22 cellular contexts compared by ENCODE assay signal in genomic region chr6:143772110-143772509, GRCh38.
DNase-seq lines count a peak whose midpoint lies in the region; ATAC-seq and TF ChIP-seq lines count a peak whose summit lies in the region.
"Had no signal": no experiment of that assay in that cellular context is flagged by ENCODE, and none has a peak within 500 bp of the region (broad histone marks: within the 10 kb centered on the region; RNA-seq: fewer than 3 reads in every experiment).

No MANE protein-coding gene starts in this region.

- no peak overlapping the region for H3K4me2 ChIP-seq in GM23338

- H3K4me3 Mint-ChIP-seq in GM23338: no peak overlapping the region
- H3K4me3 Mint-ChIP-seq in endothelial cell (ENCODE audit: unreplicated experiment): peak overlapping the region; percentile 44
- H3K4me3 Mint-ChIP-seq: activated naive CD8-positive, alpha-beta T cell treated with anti-CD3 and anti-CD28 coated beads for 36 hours; activated T-cell treated with anti-CD3 and anti-CD28 coated beads, Interleukin-2, amount 50 U/mL, for 24 hours; B cell; stimulated activated naive CD8-positive, alpha-beta T cell treated with anti-CD3 and anti-CD28 coated beads, Interleukin-15, Interleukin-2, amounts not matched to agents 100 ng/mL and 50 ng/mL, for 24 hours had no signal

- H3K4me1 ChIP-seq in GM23338 (ENCODE audit: insufficient read depth) (no peaks in the 10 kb centered on the region), left lung (peaks cover 5 to 10% of the 10 kb centered on the region in 2 donors), stomach (peaks cover 3 to 49% (median 25%) of the 10 kb centered on the region in 4 donors), A673 (ENCODE audit: insufficient read depth, low read length, poor library complexity, severe bottlenecking) (no peaks in the 10 kb centered on the region)

- no peaks in the 10 kb centered on the region for H3K79me2 ChIP-seq in GM23338 (replicated peaks; ENCODE audit: insufficient read depth)

- no TSS peak for BruUV-seq in A673 (replicated peaks; lab: Mats Ljungman, UMichigan)

- H2AFZ ChIP-seq in GM23338: no peak overlapping the region

- H3K27ac Mint-ChIP-seq in GM23338 (no peak overlapping the region), endothelial cell (ENCODE audit: unreplicated experiment) (no peak overlapping the region)
- H3K27ac Mint-ChIP-seq: activated naive CD8-positive, alpha-beta T cell treated with anti-CD3 and anti-CD28 coated beads for 36 hours; activated T-cell treated with anti-CD3 and anti-CD28 coated beads, Interleukin-2, amount 50 U/mL, for 24 hours; B cell; stimulated activated naive CD8-positive, alpha-beta T cell treated with anti-CD3 and anti-CD28 coated beads, Interleukin-15, Interleukin-2, amounts not matched to agents 100 ng/mL and 50 ng/mL, for 24 hours had no signal

- H3K4me1 Mint-ChIP-seq in GM23338 (peaks cover 12% of the 10 kb centered on the region), endothelial cell (ENCODE audit: unreplicated experiment) (no peaks in the 10 kb centered on the region)
- H3K4me1 Mint-ChIP-seq: activated naive CD8-positive, alpha-beta T cell treated with anti-CD3 and anti-CD28 coated beads for 36 hours; B cell had no signal

- H3K9me3 ChIP-seq in left lung (no peaks in the 10 kb centered on the region), stomach (no peaks in the 10 kb centered on the region), A673 (ENCODE audit: low read depth, low read length, poor library complexity, severe bottlenecking) (no peaks in the 10 kb centered on the region)
- H3K9me3 ChIP-seq: neutrophil had no signal

- POLR2A ChIA-PET in A673 (lab: Charles Lee; ENCODE audit: low non-redundant PET): no interaction called here

- H4K20me1 ChIP-seq in GM23338 (replicated peaks; ENCODE audit: insufficient read depth): no peaks in the 10 kb centered on the region

- H3F3A ChIP-seq in GM23338 (replicated peaks; ENCODE audit: low read depth): peaks cover 3% of the 10 kb centered on the region; the same call in 1 of the 2 replicates

- H3K27me3 Mint-ChIP-seq in GM23338 (ENCODE audit: insufficient read depth, low read depth, poor library complexity) (no peaks in the 10 kb centered on the region), endothelial cell (ENCODE audit: unreplicated experiment) (peaks cover 1% of the 10 kb centered on the region)
- H3K27me3 Mint-ChIP-seq: activated naive CD8-positive, alpha-beta T cell treated with anti-CD3 and anti-CD28 coated beads for 36 hours; activated T-cell treated with anti-CD3 and anti-CD28 coated beads, Interleukin-2, amount 50 U/mL, for 24 hours; B cell; stimulated activated naive CD8-positive, alpha-beta T cell treated with anti-CD3 and anti-CD28 coated beads, Interleukin-15, Interleukin-2, amounts not matched to agents 100 ng/mL and 50 ng/mL, for 24 hours had no signal

- H3K9me2 ChIP-seq in GM23338 (ENCODE audit: insufficient read depth): no peaks in the 10 kb centered on the region

- H3K27ac ChIP-seq in GM23338 (ENCODE audit: low read depth) (peak overlapping the region; percentile 59; the same call in 1 of the 2 replicates), left lung (peak overlapping the region in 1 of 2 donors; percentile 36), stomach (peak overlapping the region in 4 of 5 donors; percentile 13 to 80 (median 70)), A673 (ENCODE audit: low read depth, low read length, poor library complexity, severe bottlenecking) (no peak overlapping the region)
- H3K27ac ChIP-seq: brain microvascular endothelial cell, neutrophil had no signal

- TF ChIP-seq CTCF in GM23338 (conservative IDR thresholded peaks at IDR 0.05; ENCODE audit: low read depth in 2 of 2): no peak
- no peak for TF ChIP-seq CTCF in endothelial cell (IDR thresholded peaks at IDR 0.05; ENCODE audit: unreplicated experiment)
- no peak for TF ChIP-seq CTCF in left lung (IDR thresholded peaks at IDR 0.05)
- no peak for TF ChIP-seq CTCF in stomach (IDR thresholded peaks at IDR 0.05)
- TF ChIP-seq CTCF in A673 (conservative IDR thresholded peaks at IDR 0.05; ENCODE audit: low read depth, low read length): no peak

- no peak for DNase-seq in GM23338 (ENCODE audit: low spot score)
- DNase-seq in endothelial cell (ENCODE audit: low spot score): no peak
- no peak for DNase-seq in left lung
- DNase-seq in stomach: no peak
- DNase-seq in RPMI8226: no peak
- no peak for DNase-seq in A673 (ENCODE audit: low spot score)
- DNase-seq in SIG-M5 (lab: John Stamatoyannopoulos, UW): no peak
- DNase-seq: activated CD4-positive, alpha-beta T cell treated with anti-CD3 and anti-CD28 coated beads, Interleukin-2, amount 50 U/mL, for 4 hours; activated naive CD8-positive, alpha-beta T cell treated with anti-CD3 and anti-CD28 coated beads for 36 hours; activated T-cell treated with anti-CD3 and anti-CD28 coated beads, Interleukin-2, amount 50 U/mL, for 24 hours; brain microvascular endothelial cell; Calu3; dermis blood vessel endothelial cell; erythroblast; NCI-H187 treated with DMSO at 0.1 percent for 48 hours; NCI-H446 treated with DMSO at 0.1 percent for 48 hours; NK-92 treated with Interleukin-12 subunit alpha and Interleukin-12 subunit beta, amount 100 ng/mL, for 24 hours; retina had no signal

- intact Hi-C loops in left lung (cut with DNase I) (no loop called here), stomach (cut with DNase I; ENCODE audit: low total_unique reads) (no loop called here), A673 (cut with micrococcal nuclease; ENCODE audit: unreplicated experiment) (no loop called here)

- no peak for TF ChIP-seq EP300 in stomach (IDR thresholded peaks at IDR 0.05)

- H3K4me3 ChIP-seq in GM23338: no peak overlapping the region
- no peak overlapping the region for H3K4me3 ChIP-seq in left lung
- H3K4me3 ChIP-seq in stomach: no peak overlapping the region
- no peak overlapping the region for H3K4me3 ChIP-seq in A673 (ENCODE audit: low read depth, low read length, poor library complexity, severe bottlenecking)

- ATAC-seq in GM23338: no peak
- ATAC-seq in left lung: peak; percentile 24
- no peak for ATAC-seq in HG03457 (IDR thresholded peaks at IDR 0.05; ENCODE audit: unreplicated experiment)

- H3K36me3 Mint-ChIP-seq in GM23338 (ENCODE audit: low read depth) (peaks cover 19% of the 10 kb centered on the region), endothelial cell (ENCODE audit: low read depth, unreplicated experiment) (peaks cover 45% of the 10 kb centered on the region)

- peaks cover 34% of the 10 kb centered on the region for H3K36me3 ChIP-seq in GM23338 (ENCODE audit: insufficient read depth)
- peaks cover 0 to 47% of the 10 kb centered on the region in 2 donors for H3K36me3 ChIP-seq in left lung
- peaks cover 0 to 66% (median 35%) of the 10 kb centered on the region in 4 donors for H3K36me3 ChIP-seq in stomach
- H3K36me3 ChIP-seq in A673 (ENCODE audit: insufficient read depth, low read length, poor library complexity, severe bottlenecking): no peaks in the 10 kb centered on the region

- WGBS in stomach, 5 donors: 57 to 87% (median 76%) methylated on average over 8 of the region's 8 CpGs

- TF ChIP-seq POLR2A in stomach (IDR thresholded peaks at IDR 0.05): no peak

- CTCF ChIA-PET in A673 (lab: Charles Lee): no interaction called here

- H3K27me3 ChIP-seq in GM23338 (ENCODE audit: insufficient read depth) (no peaks in the 10 kb centered on the region), left lung (no peaks in the 10 kb centered on the region), stomach (no peaks in the 10 kb centered on the region), A673 (replicated peaks; ENCODE audit: insufficient read depth, low read depth, low read length, poor library complexity) (no peaks in the 10 kb centered on the region)
- H3K27me3 ChIP-seq: brain microvascular endothelial cell, neutrophil had no signal

- H3K9me3 Mint-ChIP-seq in GM23338 (no peaks in the 10 kb centered on the region), endothelial cell (ENCODE audit: unreplicated experiment) (no peaks in the 10 kb centered on the region)
- H3K9me3 Mint-ChIP-seq: activated naive CD8-positive, alpha-beta T cell treated with anti-CD3 and anti-CD28 coated beads for 36 hours; activated T-cell treated with anti-CD3 and anti-CD28 coated beads, Interleukin-2, amount 50 U/mL, for 24 hours; stimulated activated naive CD8-positive, alpha-beta T cell treated with anti-CD3 and anti-CD28 coated beads, Interleukin-15, Interleukin-2, amounts not matched to agents 100 ng/mL and 50 ng/mL, for 24 hours had no signal

TF ChIP-seq in GM23338, 12 proteins besides CTCF, POLR2A, EP300 and RAD21 (continues in another document):
- TF ChIP-seq EZH2phosphoT487 (IDR thresholded peaks at IDR 0.05; ENCODE audit: unreplicated experiment) (no peak), ZNF331 (CRISPR knock-in tag; IDR thresholded peaks at IDR 0.05; ENCODE audit: low read depth) (no peak), JUNB (IDR thresholded peaks at IDR 0.05; ENCODE audit: unreplicated experiment) (no peak), STAT1 (IDR thresholded peaks at IDR 0.05; ENCODE audit: unreplicated experiment) (no peak), NANOG (IDR thresholded peaks at IDR 0.05; ENCODE audit: borderline replicate concordance) (no peak), POLR2AphosphoS5 (IDR thresholded peaks at IDR 0.05; ENCODE audit: low read depth) (no peak)
- TF ChIP-seq, protein P1, sequence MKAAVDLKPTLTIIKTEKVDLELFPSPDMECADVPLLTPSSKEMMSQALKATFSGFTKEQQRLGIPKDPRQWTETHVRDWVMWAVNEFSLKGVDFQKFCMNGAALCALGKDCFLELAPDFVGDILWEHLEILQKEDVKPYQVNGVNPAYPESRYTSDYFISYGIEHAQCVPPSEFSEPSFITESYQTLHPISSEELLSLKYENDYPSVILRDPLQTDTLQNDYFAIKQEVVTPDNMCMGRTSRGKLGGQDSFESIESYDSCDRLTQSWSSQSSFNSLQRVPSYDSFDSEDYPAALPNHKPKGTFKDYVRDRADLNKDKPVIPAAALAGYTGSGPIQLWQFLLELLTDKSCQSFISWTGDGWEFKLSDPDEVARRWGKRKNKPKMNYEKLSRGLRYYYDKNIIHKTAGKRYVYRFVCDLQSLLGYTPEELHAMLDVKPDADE (IDR thresholded peaks at IDR 0.05): no peak
